1 cellular context compared by ENCODE assay signal in the genomic region with DNA sequence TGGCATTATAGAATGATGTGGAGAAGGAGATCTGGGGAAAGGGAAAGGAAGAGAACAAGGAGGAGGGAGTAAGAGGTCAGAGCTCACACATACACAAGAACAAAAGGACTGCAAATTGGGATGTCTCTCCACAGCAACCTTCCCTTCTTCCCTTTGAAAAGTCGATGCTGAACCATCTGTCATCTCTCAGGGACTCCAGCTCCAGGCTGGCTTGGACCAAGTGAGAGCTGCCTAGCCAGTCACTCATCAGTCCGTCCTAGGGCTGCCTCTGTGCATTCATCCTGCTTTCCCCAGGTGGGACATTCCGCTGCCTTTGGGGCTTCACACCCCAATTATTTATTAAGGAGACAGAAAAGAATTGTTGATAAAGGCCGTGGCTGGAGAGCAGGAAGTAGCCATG.
TF ChIP-seq lines count a peak whose summit lies in the region.

No MANE protein-coding gene starts in this region.

TF ChIP-seq in WTC11, 78 proteins besides CTCF, POLR2A, EP300 and RAD21 (continued from another document):
- no peak for TF ChIP-seq CREM (CRISPR knock-in tag; IDR thresholded peaks at IDR 0.05)
- TF ChIP-seq, protein P1, sequence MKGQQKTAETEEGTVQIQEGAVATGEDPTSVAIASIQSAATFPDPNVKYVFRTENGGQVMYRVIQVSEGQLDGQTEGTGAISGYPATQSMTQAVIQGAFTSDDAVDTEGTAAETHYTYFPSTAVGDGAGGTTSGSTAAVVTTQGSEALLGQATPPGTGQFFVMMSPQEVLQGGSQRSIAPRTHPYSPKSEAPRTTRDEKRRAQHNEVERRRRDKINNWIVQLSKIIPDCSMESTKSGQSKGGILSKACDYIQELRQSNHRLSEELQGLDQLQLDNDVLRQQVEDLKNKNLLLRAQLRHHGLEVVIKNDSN (CRISPR knock-in tag; IDR thresholded peaks at IDR 0.05) = no peak
- TF ChIP-seq, protein P2, sequence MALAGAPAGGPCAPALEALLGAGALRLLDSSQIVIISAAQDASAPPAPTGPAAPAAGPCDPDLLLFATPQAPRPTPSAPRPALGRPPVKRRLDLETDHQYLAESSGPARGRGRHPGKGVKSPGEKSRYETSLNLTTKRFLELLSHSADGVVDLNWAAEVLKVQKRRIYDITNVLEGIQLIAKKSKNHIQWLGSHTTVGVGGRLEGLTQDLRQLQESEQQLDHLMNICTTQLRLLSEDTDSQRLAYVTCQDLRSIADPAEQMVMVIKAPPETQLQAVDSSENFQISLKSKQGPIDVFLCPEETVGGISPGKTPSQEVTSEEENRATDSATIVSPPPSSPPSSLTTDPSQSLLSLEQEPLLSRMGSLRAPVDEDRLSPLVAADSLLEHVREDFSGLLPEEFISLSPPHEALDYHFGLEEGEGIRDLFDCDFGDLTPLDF (CRISPR knock-in tag; IDR thresholded peaks at IDR 0.05) = no peak
- TF ChIP-seq, protein P3, sequence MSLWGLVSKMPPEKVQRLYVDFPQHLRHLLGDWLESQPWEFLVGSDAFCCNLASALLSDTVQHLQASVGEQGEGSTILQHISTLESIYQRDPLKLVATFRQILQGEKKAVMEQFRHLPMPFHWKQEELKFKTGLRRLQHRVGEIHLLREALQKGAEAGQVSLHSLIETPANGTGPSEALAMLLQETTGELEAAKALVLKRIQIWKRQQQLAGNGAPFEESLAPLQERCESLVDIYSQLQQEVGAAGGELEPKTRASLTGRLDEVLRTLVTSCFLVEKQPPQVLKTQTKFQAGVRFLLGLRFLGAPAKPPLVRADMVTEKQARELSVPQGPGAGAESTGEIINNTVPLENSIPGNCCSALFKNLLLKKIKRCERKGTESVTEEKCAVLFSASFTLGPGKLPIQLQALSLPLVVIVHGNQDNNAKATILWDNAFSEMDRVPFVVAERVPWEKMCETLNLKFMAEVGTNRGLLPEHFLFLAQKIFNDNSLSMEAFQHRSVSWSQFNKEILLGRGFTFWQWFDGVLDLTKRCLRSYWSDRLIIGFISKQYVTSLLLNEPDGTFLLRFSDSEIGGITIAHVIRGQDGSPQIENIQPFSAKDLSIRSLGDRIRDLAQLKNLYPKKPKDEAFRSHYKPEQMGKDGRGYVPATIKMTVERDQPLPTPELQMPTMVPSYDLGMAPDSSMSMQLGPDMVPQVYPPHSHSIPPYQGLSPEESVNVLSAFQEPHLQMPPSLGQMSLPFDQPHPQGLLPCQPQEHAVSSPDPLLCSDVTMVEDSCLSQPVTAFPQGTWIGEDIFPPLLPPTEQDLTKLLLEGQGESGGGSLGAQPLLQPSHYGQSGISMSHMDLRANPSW (CRISPR knock-in tag; conservative IDR thresholded peaks at IDR 0.05; ENCODE audit: low read depth) = no peak
- no peak for TF ChIP-seq SP1 (CRISPR knock-in tag; conservative IDR thresholded peaks at IDR 0.05)
- no peak for TF ChIP-seq MXD4 (CRISPR knock-in tag; IDR thresholded peaks at IDR 0.05; ENCODE audit: borderline replicate concordance)
TF ChIP-seq in WTC11: peak in this region for 0.
